Comparison of ENCODE assay signal across 6 cellular contexts in genomic region chr3:41866298-41866697, GRCh38.
"Had no signal": no experiment of that assay in that cellular context is flagged by ENCODE, and none has a peak within 500 bp of the region (broad histone marks: within the 10 kb centered on the region; RNA-seq: fewer than 3 reads in every experiment).

No MANE protein-coding gene starts in this region.

- H3K4me3 ChIP-seq: GM12878 had no signal

- ATAC-seq: GM12878 had no signal

- FAIRE-seq: GM12878, GM12892, GM18507, GM19239 had no signal

- DNase-seq: GDM1, GF-D8 had no signal
